ENCODE assay signal across 14 cellular contexts in the genomic region with DNA sequence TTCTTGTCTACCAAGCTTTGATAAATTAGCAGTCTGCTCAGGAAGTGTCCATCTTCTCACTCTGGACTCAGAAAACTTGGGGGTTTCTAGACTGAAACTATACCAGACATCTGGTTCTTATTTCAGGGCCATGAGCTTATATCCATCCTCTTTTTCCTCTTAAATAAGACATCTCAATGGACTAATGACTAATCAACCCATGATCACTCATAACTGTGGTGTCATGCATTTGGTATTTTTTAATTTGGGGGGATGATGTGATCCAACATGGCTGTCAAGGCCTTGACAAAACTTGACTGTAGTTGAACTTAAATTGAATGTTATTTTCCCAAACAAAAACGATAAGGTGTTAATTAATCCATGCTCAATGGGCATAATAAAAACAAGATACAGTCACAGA.
"Had no signal": no experiment of that assay in that cellular context is flagged by ENCODE, and none has a peak within 500 bp of the region (broad histone marks: within the 10 kb centered on the region; RNA-seq: fewer than 3 reads in every experiment).

No MANE protein-coding gene starts in this region.

- H3K27me3 ChIP-seq: sigmoid colon had no signal

- H3K4me1 ChIP-seq: sigmoid colon had no signal

- DNase-seq: activated gamma-delta T cell treated with Interleukin-2 at 50 U/mL for 16 hours; activated naive CD8-positive, alpha-beta T cell treated with anti-CD3 and anti-CD28 coated beads for 36 hours; activated T-cell treated with anti-CD3 and anti-CD28 coated beads, Interleukin-2, amount 50 U/mL, for 24 hours; anterior cingulate cortex; glutamatergic neuron; left colon; sigmoid colon; stimulated activated CD4-positive, alpha-beta T cell treated with anti-CD3 and anti-CD28 coated beads, Interleukin-12 subunit alpha, Interleukin-12 subunit beta, amount 100 ng/mL, for 4 hours; stimulated activated naive CD4-positive, alpha-beta T cell had no signal

- ATAC-seq: activated CD4-positive, CD25-positive, alpha-beta regulatory T cell treated with anti-CD3 and anti-CD28 coated beads, Interleukin-2, amount 50 U/mL, for 24 hours; left colon had no signal

- H3K36me3 Mint-ChIP-seq: activated naive CD8-positive, alpha-beta T cell treated with anti-CD3 and anti-CD28 coated beads for 36 hours had no signal

- H3K36me3 ChIP-seq: sigmoid colon had no signal

- FAIRE-seq: endothelial cell of umbilical vein had no signal

- H3K27ac ChIP-seq: sigmoid colon had no signal

- H3K27me3 Mint-ChIP-seq: activated naive CD8-positive, alpha-beta T cell treated with anti-CD3 and anti-CD28 coated beads for 36 hours; type B pancreatic cell had no signal

- H3K4me3 ChIP-seq: lung, sigmoid colon had no signal

- H3K27ac Mint-ChIP-seq: activated naive CD8-positive, alpha-beta T cell treated with anti-CD3 and anti-CD28 coated beads for 36 hours; activated T-cell treated with anti-CD3 and anti-CD28 coated beads, Interleukin-2, amount 50 U/mL, for 24 hours; nephron; type B pancreatic cell had no signal

- H3K9me3 ChIP-seq: sigmoid colon had no signal

- H3K9me3 Mint-ChIP-seq: activated naive CD8-positive, alpha-beta T cell treated with anti-CD3 and anti-CD28 coated beads for 36 hours; activated T-cell treated with anti-CD3 and anti-CD28 coated beads, Interleukin-2, amount 50 U/mL, for 24 hours had no signal

- H3K4me1 Mint-ChIP-seq: activated naive CD8-positive, alpha-beta T cell treated with anti-CD3 and anti-CD28 coated beads for 36 hours; nephron had no signal

- H3K4me3 Mint-ChIP-seq: activated naive CD8-positive, alpha-beta T cell treated with anti-CD3 and anti-CD28 coated beads for 36 hours; activated T-cell treated with anti-CD3 and anti-CD28 coated beads, Interleukin-2, amount 50 U/mL, for 24 hours; nephron; type B pancreatic cell had no signal
